ENCODE assay signal across 8 cellular contexts in genomic region chr19:8487137-8487851, GRCh38. TPM values are rescaled to one million over a fixed set of nuclear protein-coding genes. Genes with fewer than 3 reads are reported as not detected.
A peak's percentile ranks its signal among the peaks of the same experiment; 100 is the strongest.
DNase-seq lines count a peak whose midpoint lies in the region; ATAC-seq, FAIRE-seq and TF ChIP-seq lines count a peak whose summit lies in the region.

No MANE protein-coding gene starts in this region.

- H3K4me2 ChIP-seq in HepG2 (ENCODE audit: low read depth, low read length) = no peak overlapping the region

- TF ChIP-seq EP300 in HepG2 (IDR thresholded peaks at IDR 0.05; ENCODE audit: low read depth in 2 of 2, low read length in 2 of 2) (no peak), HepG2 (CRISPR knock-in tag; IDR thresholded peaks at IDR 0.05; ENCODE audit: borderline replicate concordance) (no peak)

- peaks cover 0 to 8% (median 7%) of the 10 kb centered on the region in 7 donors for H3K9me3 Mint-ChIP-seq in CD14-positive monocyte
- no peaks in the 10 kb centered on the region for H3K9me3 Mint-ChIP-seq in activated T-cell treated with anti-CD3 and anti-CD28 coated beads, Interleukin-2, amount 50 U/mL, for 72 hours

- H3K9ac ChIP-seq in HepG2 (ENCODE audit: insufficient read depth, low read depth, low read length) = no peak overlapping the region

- H3K36me3 Mint-ChIP-seq in CD14-positive monocyte = peaks cover 77 to 94% of the 10 kb centered on the region in 2 donors
- peaks cover 11 to 22% of the 10 kb centered on the region in 2 donors for H3K36me3 Mint-ChIP-seq in activated T-cell treated with anti-CD3 and anti-CD28 coated beads, Interleukin-2, amount 50 U/mL, for 72 hours (ENCODE audit: insufficient read depth in 2 of 2)

- H3K4me3 Mint-ChIP-seq in CD14-positive monocyte = peak overlapping the region; percentile 24 to 76
- H3K4me3 Mint-ChIP-seq in activated T-cell treated with anti-CD3 and anti-CD28 coated beads, Interleukin-2, amount 50 U/mL, for 72 hours = peak overlapping the region; percentile 36 to 68

- peaks cover 37 to 63% of the 10 kb centered on the region in 2 experiments; a peak in 4 of 5 replicates for H3K36me3 ChIP-seq in HepG2 (replicated peaks in 1 of 2; ENCODE audit: control insufficient read depth in 1 of 2, insufficient read depth in 2 of 2, low read length in 2 of 2)

- intact Hi-C loops in CD14-positive monocyte (cut with micrococcal nuclease) (loop anchor here in 1 of 2 donors (1.0 to 5.0 kb wide), 2 partner anchors 15 to 80 kb away; partner anchors contain the start of gene PRAM1), HepG2 (cut with micrococcal nuclease; ENCODE audit: unreplicated experiment) (no loop called here)

- 95% methylated on average over 13 of the region's 13 CpGs for WGBS in HepG2 (ENCODE audit: low lambda C conversion rate)

- TF ChIP-seq RAD21 in HepG2 (CRISPR knock-in tag; IDR thresholded peaks at IDR 0.05) = no peak

- H2AFZ ChIP-seq in HepG2 (ENCODE audit: low read length) = no peak overlapping the region

- peak; percentile 89 for ATAC-seq in activated T-cell treated with anti-CD3 and anti-CD28 coated beads, Interleukin-2, amount 50 U/mL, for 72 hours (replicated peaks in 1 of 2)
- ATAC-seq in HepG2 (no peak), HG03196 (IDR thresholded peaks at IDR 0.05; ENCODE audit: unreplicated experiment) (no peak)

- H4K20me1 ChIP-seq in HepG2 (ENCODE audit: insufficient read depth, low read length) = peaks cover 20% of the 10 kb centered on the region

- BruUV-seq in HepG2 (replicated peaks; lab: Mats Ljungman, UMichigan) = no TSS peak

- H3K4me3 ChIP-seq in HepG2 (replicated peaks in 1 of 3; ENCODE audit: insufficient read depth in 1 of 3, low read depth in 2 of 3, low read length in 3 of 3) = no peak overlapping the region

- TF ChIP-seq CTCF in CD14-positive monocyte (IDR thresholded peaks at IDR 0.05) (no peak), HepG2 (CRISPR knock-in tag; IDR thresholded peaks at IDR 0.05) (no peak)

- DNase-seq in CD14-positive monocyte (ENCODE audit: low spot score) (peak; percentile 95), KBM-7 (peak; percentile 98), HepG2 (ENCODE audit: low spot score) (no peak), NCI-H2107 (lab: John Stamatoyannopoulos, UW) (no peak), ureter (ENCODE audit: low spot score) (no peak)
- peak; percentile 66 to 76 for DNase-seq in activated T-cell treated with anti-CD3 and anti-CD28 coated beads, Interleukin-2, amount 50 U/mL, for 72 hours
- DNase-seq in stimulated activated naive CD4-positive, alpha-beta T cell (lab: John Stamatoyannopoulos, UW) = peak; percentile 10 to 65 (median 28)

- POLR2A ChIA-PET in HepG2 (lab: Yijun Ruan, JAX) = no interaction called here

- no peaks in the 10 kb centered on the region for H3K4me1 ChIP-seq in HepG2 (ENCODE audit: insufficient read depth, low read length)

- no peak for TF ChIP-seq POLR2A in HepG2 (IDR thresholded peaks at IDR 0.05; ENCODE audit: insufficient read depth in 1 of 2, low read depth in 2 of 2, low read length in 2 of 2)

- no peaks in the 10 kb centered on the region for H3K27me3 ChIP-seq in HepG2 (ENCODE audit: control insufficient read depth in 1 of 2, insufficient read depth in 2 of 2, low read length in 2 of 2)

- H3K9me3 ChIP-seq in HepG2 (ENCODE audit: low read length) = no peaks in the 10 kb centered on the region

- in situ Hi-C loops in KBM-7 (cut with MboI; ENCODE audit: low pct_unique_long_range_greater_than_20kb, low sequenced_read_pairs) (no loop called here), HepG2 (cut with HindIII; ENCODE audit: extremely low pct_ligation_motif_present, low pct_unique_long_range_greater_than_20kb) (no loop called here)

- H3K27ac ChIP-seq in HepG2 (ENCODE audit: extremely low read length, insufficient read depth, low read length) = no peak overlapping the region

- peaks cover 0 to 6% (median 2%) of the 10 kb centered on the region in 3 donors for H3K27me3 Mint-ChIP-seq in CD14-positive monocyte (ENCODE audit: low read depth in 3 of 3)
- H3K27me3 Mint-ChIP-seq in activated T-cell treated with anti-CD3 and anti-CD28 coated beads, Interleukin-2, amount 50 U/mL, for 72 hours (ENCODE audit: low read depth) = no peaks in the 10 kb centered on the region

- CTCF ChIA-PET in HepG2 (lab: Yijun Ruan, JAX; ENCODE audit: low intra/inter-chr PET ratio, low total read pairs) = no interaction called here

- peak overlapping the region; percentile 97 to 99 (median 98) for H3K27ac Mint-ChIP-seq in CD14-positive monocyte
- H3K27ac Mint-ChIP-seq in activated T-cell treated with anti-CD3 and anti-CD28 coated beads, Interleukin-2, amount 50 U/mL, for 72 hours = peak overlapping the region; percentile 38

- no peak for FAIRE-seq in HepG2 (lab: Jason Lieb, UNC)

- H3K79me2 ChIP-seq in HepG2 (ENCODE audit: insufficient read depth, low read length) = no peaks in the 10 kb centered on the region

- H3K4me1 Mint-ChIP-seq in CD14-positive monocyte = peaks cover 79% of the 10 kb centered on the region
- peaks cover 26% of the 10 kb centered on the region for H3K4me1 Mint-ChIP-seq in activated T-cell treated with anti-CD3 and anti-CD28 coated beads, Interleukin-2, amount 50 U/mL, for 72 hours (ENCODE audit: low read depth)

RNA-seq across cellular contexts. Expression of gene PRAM1, which starts 15.1 kb away (rescaled TPM):
- polyA plus RNA-seq in CD14-positive monocyte (10 to 100 TPM; 43.3 to 69.0 TPM), HepG2 (2011; rRNA removed) (0.03 TPM in 1 of 2 replicates, not detected in the other)
- total RNA-seq in activated T-cell treated with anti-CD3 and anti-CD28 coated beads, Interleukin-2, amount 50 U/mL, for 72 hours = 1 to 10 TPM; 1.3 to 1.9 TPM
- total RNA-seq in HepG2 (2016; rRNA removed; fragmentation: Illumina TruSeq; extraction: Trizol) (not detected in 2 replicates), ureter (1.4 TPM)
- total RNA-seq in HepG2 (2016; cell fraction: cytosol; rRNA removed; fragmentation: Illumina TruSeq; extraction: Trizol; ENCODE audit: low read depth) = not detected in 2 replicates
- not detected in 2 replicates for total RNA-seq in HepG2 (2016; cell fraction: insoluble cytoplasmic fraction; rRNA removed; fragmentation: Illumina TruSeq; extraction: Trizol)
- not detected in 2 replicates for total RNA-seq in HepG2 (2016; cell fraction: membrane; rRNA removed; fragmentation: Illumina TruSeq; extraction: Trizol)
- total RNA-seq in HepG2 (2016; cell fraction: nucleus; rRNA removed; fragmentation: Illumina TruSeq; extraction: Trizol) = not detected in 2 replicates
- 0.03 TPM in 1 of 2 replicates, not detected in the other for polyA plus RNA-seq in HepG2 (2011; cell fraction: cytosol; rRNA removed)
- polyA plus RNA-seq in HepG2 (2011; cell fraction: nucleus; rRNA removed) = 0.33 and 0.35 TPM in 2 replicates
- 0.15 TPM in 1 of 2 replicates, not detected in the other for polyA plus RNA-seq in HepG2 (2012)
- not detected in 2 replicates for polyA plus RNA-seq in HepG2 (2016; cell fraction: cytosol; fragmentation: Illumina TruSeq; extraction: Trizol; ENCODE audit: low read depth)
- polyA plus RNA-seq in HepG2 (2016; cell fraction: insoluble cytoplasmic fraction; fragmentation: Illumina TruSeq; extraction: Trizol; ENCODE audit: low read depth) = not detected in 2 replicates
- not detected in 2 replicates for polyA plus RNA-seq in HepG2 (2016; cell fraction: membrane; fragmentation: Illumina TruSeq; extraction: Trizol; ENCODE audit: low read depth)
- polyA plus RNA-seq in HepG2 (2016; cell fraction: nucleus; fragmentation: Illumina TruSeq; extraction: Trizol; ENCODE audit: insufficient read depth, low read depth) = not detected in 2 replicates
- not detected in 2 replicates for polyA minus RNA-seq in HepG2 (2011; rRNA and poly(A)+ RNA removed; ENCODE audit: low replicate concordance)
- polyA minus RNA-seq in HepG2 (2011; cell fraction: cytosol; rRNA and poly(A)+ RNA removed) = not detected in 2 replicates
- not detected in 2 replicates for polyA minus RNA-seq in HepG2 (2011; cell fraction: nucleus; rRNA and poly(A)+ RNA removed)

RNA-seq across cellular contexts. Expression of gene ZNF414, which starts 26.7 kb away (rescaled TPM):
- polyA plus RNA-seq in CD14-positive monocyte (1 to 10 TPM; 4.1 to 4.7 TPM), HepG2 (2011; rRNA removed) (2.8 and 4.0 TPM in 2 replicates)
- total RNA-seq in activated T-cell treated with anti-CD3 and anti-CD28 coated beads, Interleukin-2, amount 50 U/mL, for 72 hours = 10 to 100 TPM; 25.7 to 29.9 TPM
- total RNA-seq in HepG2 (2016; rRNA removed; fragmentation: Illumina TruSeq; extraction: Trizol) (1.4 and 2.5 TPM in 2 replicates), ureter (27.0 TPM)
- total RNA-seq in HepG2 (2016; cell fraction: cytosol; rRNA removed; fragmentation: Illumina TruSeq; extraction: Trizol; ENCODE audit: low read depth) = 2.2 and 2.4 TPM in 2 replicates
- 2.7 and 2.8 TPM in 2 replicates for total RNA-seq in HepG2 (2016; cell fraction: insoluble cytoplasmic fraction; rRNA removed; fragmentation: Illumina TruSeq; extraction: Trizol)
- total RNA-seq in HepG2 (2016; cell fraction: membrane; rRNA removed; fragmentation: Illumina TruSeq; extraction: Trizol) = 2.8 and 5.6 TPM in 2 replicates
- 3.3 and 3.4 TPM in 2 replicates for total RNA-seq in HepG2 (2016; cell fraction: nucleus; rRNA removed; fragmentation: Illumina TruSeq; extraction: Trizol)
- 1.9 and 2.9 TPM in 2 replicates for polyA plus RNA-seq in HepG2 (2011; cell fraction: cytosol; rRNA removed)
- 19.1 and 28.1 TPM in 2 replicates for polyA plus RNA-seq in HepG2 (2011; cell fraction: nucleus; rRNA removed)
- polyA plus RNA-seq in HepG2 (2012) = 5.5 and 7.5 TPM in 2 replicates
- 8.4 and 9.5 TPM in 2 replicates for polyA plus RNA-seq in HepG2 (2016; cell fraction: cytosol; fragmentation: Illumina TruSeq; extraction: Trizol; ENCODE audit: low read depth)
- polyA plus RNA-seq in HepG2 (2016; cell fraction: insoluble cytoplasmic fraction; fragmentation: Illumina TruSeq; extraction: Trizol; ENCODE audit: low read depth) = 10.1 and 10.3 TPM in 2 replicates
- 11.5 and 15.0 TPM in 2 replicates for polyA plus RNA-seq in HepG2 (2016; cell fraction: membrane; fragmentation: Illumina TruSeq; extraction: Trizol; ENCODE audit: low read depth)
- 20.2 and 25.1 TPM in 2 replicates for polyA plus RNA-seq in HepG2 (2016; cell fraction: nucleus; fragmentation: Illumina TruSeq; extraction: Trizol; ENCODE audit: insufficient read depth, low read depth)
- 2.0 and 7.2 TPM in 2 replicates for polyA minus RNA-seq in HepG2 (2011; rRNA and poly(A)+ RNA removed; ENCODE audit: low replicate concordance)
- polyA minus RNA-seq in HepG2 (2011; cell fraction: cytosol; rRNA and poly(A)+ RNA removed) = 3.4 and 7.1 TPM in 2 replicates
- 2.6 and 4.6 TPM in 2 replicates for polyA minus RNA-seq in HepG2 (2011; cell fraction: nucleus; rRNA and poly(A)+ RNA removed)

RNA-seq across cellular contexts. Expression of gene HNRNPM, which starts 42.5 kb away (rescaled TPM):
- 100 to 1,000 TPM in 1 of 2 donors, 10 to 100 TPM in 1; 77.0 to 116 TPM for polyA plus RNA-seq in CD14-positive monocyte
- total RNA-seq in activated T-cell treated with anti-CD3 and anti-CD28 coated beads, Interleukin-2, amount 50 U/mL, for 72 hours = 100 to 1,000 TPM; 168 to 183 TPM
- 102 and 144 TPM in 2 replicates for total RNA-seq in HepG2 (2016; rRNA removed; fragmentation: Illumina TruSeq; extraction: Trizol)
- 28.1 and 31.3 TPM in 2 replicates for total RNA-seq in HepG2 (2016; cell fraction: cytosol; rRNA removed; fragmentation: Illumina TruSeq; extraction: Trizol; ENCODE audit: low read depth)
- total RNA-seq in HepG2 (2016; cell fraction: insoluble cytoplasmic fraction; rRNA removed; fragmentation: Illumina TruSeq; extraction: Trizol) = 105 and 130 TPM in 2 replicates
- 29.6 and 34.4 TPM in 2 replicates for total RNA-seq in HepG2 (2016; cell fraction: membrane; rRNA removed; fragmentation: Illumina TruSeq; extraction: Trizol)
- 79.0 and 100 TPM in 2 replicates for total RNA-seq in HepG2 (2016; cell fraction: nucleus; rRNA removed; fragmentation: Illumina TruSeq; extraction: Trizol)
- polyA plus RNA-seq in HepG2 (2011; rRNA removed) = 53.7 and 56.7 TPM in 2 replicates
- 57.0 and 126 TPM in 2 replicates for polyA plus RNA-seq in HepG2 (2011; cell fraction: cytosol; rRNA removed)
- 114 and 125 TPM in 2 replicates for polyA plus RNA-seq in HepG2 (2011; cell fraction: nucleus; rRNA removed)
- polyA plus RNA-seq in HepG2 (2012) = 107 and 138 TPM in 2 replicates
- 12.0 and 13.3 TPM in 2 replicates for polyA plus RNA-seq in HepG2 (2016; cell fraction: cytosol; fragmentation: Illumina TruSeq; extraction: Trizol; ENCODE audit: low read depth)
- 244 and 309 TPM in 2 replicates for polyA plus RNA-seq in HepG2 (2016; cell fraction: insoluble cytoplasmic fraction; fragmentation: Illumina TruSeq; extraction: Trizol; ENCODE audit: low read depth)
- 17.6 and 27.0 TPM in 2 replicates for polyA plus RNA-seq in HepG2 (2016; cell fraction: membrane; fragmentation: Illumina TruSeq; extraction: Trizol; ENCODE audit: low read depth)
- 181 and 202 TPM in 2 replicates for polyA plus RNA-seq in HepG2 (2016; cell fraction: nucleus; fragmentation: Illumina TruSeq; extraction: Trizol; ENCODE audit: insufficient read depth, low read depth)
- 64.5 and 120 TPM in 2 replicates for polyA minus RNA-seq in HepG2 (2011; rRNA and poly(A)+ RNA removed; ENCODE audit: low replicate concordance)
- 53.3 and 60.8 TPM in 2 replicates for polyA minus RNA-seq in HepG2 (2011; cell fraction: cytosol; rRNA and poly(A)+ RNA removed)
- polyA minus RNA-seq in HepG2 (2011; cell fraction: nucleus; rRNA and poly(A)+ RNA removed) = 85.2 and 90.0 TPM in 2 replicates
- 205 TPM for total RNA-seq in ureter

Comparison
In these comparisons a context has a peak if more than half of its experiments do, and no peak if none do; other contexts are left out.
1. DNase-seq: peak in CD14-positive monocyte (single experiment), KBM-7 (single experiment), activated T-cell treated with anti-CD3 and anti-CD28 coated beads, Interleukin-2, amount 50 U/mL, for 72 hours (2 of 2) and stimulated activated naive CD4-positive, alpha-beta T cell (6 of 6); none in HepG2 (single experiment), NCI-H2107 (single experiment) and ureter (single experiment).
2. ATAC-seq: peak in activated T-cell treated with anti-CD3 and anti-CD28 coated beads, Interleukin-2, amount 50 U/mL, for 72 hours (2 of 2); none in HepG2 (single experiment) and HG03196 (single experiment).